ENCODE assay signal across 11 cellular contexts in the genomic region with DNA sequence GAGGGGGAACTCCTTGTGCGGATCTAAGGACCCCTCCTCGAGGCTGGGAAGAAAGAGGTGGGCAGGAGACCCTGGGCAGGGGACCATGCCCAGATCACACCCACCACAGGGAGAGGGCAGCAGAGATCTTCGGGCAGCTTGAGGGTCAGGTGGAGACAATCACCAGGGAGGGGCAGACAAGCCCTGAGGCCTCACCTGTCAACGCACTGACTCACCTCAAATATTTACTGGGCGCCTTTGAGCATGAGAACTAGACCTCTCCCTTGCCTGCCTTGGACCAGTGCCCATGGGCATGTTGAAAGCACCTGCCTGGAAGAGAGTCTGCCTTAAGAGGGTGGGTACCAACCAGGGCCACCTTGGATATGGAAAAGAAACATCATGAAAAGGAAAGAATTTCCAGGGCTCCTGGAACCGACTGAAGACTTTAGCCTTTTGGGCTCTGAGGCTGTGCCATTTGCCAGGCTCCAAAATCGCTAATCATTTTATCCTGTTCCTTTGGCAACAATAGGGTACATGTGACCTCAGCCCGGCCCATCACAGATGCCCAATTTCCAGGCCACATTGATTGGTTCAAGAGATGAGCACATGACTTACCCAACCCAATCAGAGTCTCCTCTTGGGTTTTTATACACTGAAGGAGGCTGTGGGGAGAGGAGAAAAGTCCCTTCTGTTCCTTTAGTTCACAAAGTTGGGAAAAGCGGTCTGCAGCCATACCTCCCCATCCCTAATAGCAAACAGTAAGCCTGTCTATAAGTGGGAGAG. TPM values are rescaled to one million over a fixed set of nuclear protein-coding genes. Genes with fewer than 3 reads are reported as not detected.
A peak's percentile ranks its signal among the peaks of the same experiment; 100 is the strongest.
DNase-seq lines count a peak whose midpoint lies in the region; ATAC-seq and TF ChIP-seq lines count a peak whose summit lies in the region.
"Had no signal": no experiment of that assay in that cellular context is flagged by ENCODE, and none has a peak within 500 bp of the region (broad histone marks: within the 10 kb centered on the region; RNA-seq: fewer than 3 reads in every experiment).

No MANE protein-coding gene starts in this region.

- H3K9me3 ChIP-seq in Caco-2: no peaks in the 10 kb centered on the region
- no peaks in the 10 kb centered on the region for H3K9me3 ChIP-seq in Peyer's patch

- BruUV-seq in Caco-2 (replicated peaks; lab: Mats Ljungman, UMichigan): no TSS peak

- CTCF ChIA-PET in Caco-2 (lab: Charles Lee): interaction anchor here (0.7 kb wide), 1 partner anchor 61 kb away, joined by 3 read pairs; a partner anchor contains a TSS

- no peaks in the 10 kb centered on the region for H3K27me3 Mint-ChIP-seq in Caco-2 (ENCODE audit: insufficient read depth, unreplicated experiment)
- H3K27me3 Mint-ChIP-seq: activated B cell treated with CpG ODN at 0.5 μM for 24 hours had no signal

- H3K9me3 Mint-ChIP-seq in Caco-2 (ENCODE audit: unreplicated experiment): no peaks in the 10 kb centered on the region
- H3K9me3 Mint-ChIP-seq: activated B cell treated with CpG ODN at 0.5 μM for 24 hours had no signal

- POLR2A ChIA-PET in Caco-2 (lab: Charles Lee): no interaction called here

- TF ChIP-seq CTCF in Caco-2 (IDR thresholded peaks at IDR 0.05; ENCODE audit: insufficient read depth in 1 of 2, low read depth in 1 of 2, low read length in 1 of 2, severe bottlenecking in 1 of 2, unreplicated experiment in 1 of 2) (peak; percentile 57 to 90), Peyer's patch (IDR thresholded peaks at IDR 0.05) (peak in 4 of 6 experiments; percentile 22 to 93 (median 81))

- H3K27ac Mint-ChIP-seq in Caco-2 (ENCODE audit: unreplicated experiment): peak overlapping the region; percentile 65
- H3K27ac Mint-ChIP-seq: activated B cell treated with CpG ODN at 0.5 μM for 24 hours had no signal

- H3K4me1 Mint-ChIP-seq in Caco-2 (ENCODE audit: low read depth, unreplicated experiment): peaks cover 19% of the 10 kb centered on the region

- DNase-seq in Caco-2: peak; percentile 84 to 89
- DNase-seq in LoVo (ENCODE audit: low spot score): peak; percentile 98
- DNase-seq in Peyer's patch: peak in 2 of 3 donors; percentile 89 to 93
- peak; percentile 88 for DNase-seq in kidney tubule cell (ENCODE audit: low spot score)
- DNase-seq in ACHN: no peak
- no peak for DNase-seq in foreskin melanocyte
- DNase-seq: activated B cell treated with CpG ODN at 0.5 μM for 24 hours, DND-41 had no signal

- no peaks in the 10 kb centered on the region for H3K27me3 ChIP-seq in Caco-2 (replicated peaks; ENCODE audit: control insufficient read depth, insufficient read depth, low read length)
- H3K27me3 ChIP-seq in Peyer's patch: no peaks in the 10 kb centered on the region
- H3K27me3 ChIP-seq: cardiac muscle cell had no signal

- in situ Hi-C loops in ACHN (cut with HindIII; ENCODE audit: low pct_ligation_motif_present, low pct_unique_long_range_greater_than_20kb, low sequenced_read_pairs): no loop called here

- H3K4me1 ChIP-seq in Caco-2: peaks cover 14% of the 10 kb centered on the region
- H3K4me1 ChIP-seq in Peyer's patch: peaks cover 0 to 8% (median 3%) of the 10 kb centered on the region in 4 donors

- ATAC-seq in GM18858 (IDR thresholded peaks at IDR 0.05; ENCODE audit: unreplicated experiment) (no peak), HG02884 (IDR thresholded peaks at IDR 0.05; ENCODE audit: unreplicated experiment) (no peak)

- peak in 1 of 2 donors; percentile 21 for TF ChIP-seq POLR2A in Peyer's patch (IDR thresholded peaks at IDR 0.05)

- peaks cover 14% of the 10 kb centered on the region for H3K36me3 Mint-ChIP-seq in Caco-2 (ENCODE audit: insufficient read depth, unreplicated experiment)

- no peak overlapping the region for H3K4me3 ChIP-seq in Caco-2 (ENCODE audit: low read depth, low read length)
- H3K4me3 ChIP-seq in Peyer's patch: no peak overlapping the region
- H3K4me3 ChIP-seq: cardiac muscle cell had no signal

- intact Hi-C loops in Caco-2 (cut with micrococcal nuclease; ENCODE audit: unreplicated experiment): loop anchor here (1.0 kb wide), 5 partner anchors 35 to 237 kb away; a partner anchor contains a TSS

- no peak overlapping the region for H3K4me3 Mint-ChIP-seq in Caco-2 (ENCODE audit: unreplicated experiment)
- H3K4me3 Mint-ChIP-seq: activated B cell treated with CpG ODN at 0.5 μM for 24 hours had no signal

- H3K36me3 ChIP-seq in Caco-2 (ENCODE audit: control insufficient read depth, insufficient read depth, low read length): no peaks in the 10 kb centered on the region
- H3K36me3 ChIP-seq in Peyer's patch: no peaks in the 10 kb centered on the region
- H3K36me3 ChIP-seq: cardiac muscle cell had no signal

- H3K27ac ChIP-seq in Peyer's patch: peak overlapping the region in 3 of 4 donors; percentile 20 to 69 (median 42)
- H3K27ac ChIP-seq: cardiac muscle cell had no signal

RNA-seq across cellular contexts. Expression of a gene that starts 10.4 kb away (rescaled TPM):
- total RNA-seq in Caco-2 (2022): 0.97 and 2.1 TPM in 2 replicates
- 100 to 1,000 TPM; 106 to 639 (median 276) TPM for total RNA-seq in Peyer's patch
- total RNA-seq: activated B cell treated with CpG ODN at 0.5 μM for 24 hours, cardiac muscle cell had no signal

RNA-seq across cellular contexts. Expression of a gene that starts 35.0 kb away (rescaled TPM):
- 51.2 and 62.1 TPM in 2 replicates for total RNA-seq in Caco-2 (2022)
- total RNA-seq in Peyer's patch: 10 to 100 TPM; 36.2 to 61.1 (median 56.4) TPM

RNA-seq across cellular contexts. Expression of a gene that starts 35.3 kb away (rescaled TPM):
- total RNA-seq in Caco-2 (2022) (52.5 and 58.3 TPM in 2 replicates), Peyer's patch (10 to 100 TPM; 42.9 to 78.8 (median 60.8) TPM)

Comparison
In these comparisons a context has a peak if more than half of its experiments do, and no peak if none do; other contexts are left out.
1. DNase-seq: peak in Caco-2 (2 of 2), LoVo (single experiment), Peyer's patch (2 of 3) and kidney tubule cell (single experiment); none in ACHN (single experiment) and foreskin melanocyte (single experiment).
2. RNA of a gene that starts 10.4 kb away (total RNA-seq): 106 to 639 TPM in Peyer's patch; 0.97 to 2.1 TPM in Caco-2; every median in the first group is over 10 times any median in the second.